21 cellular contexts compared by ENCODE assay signal in genomic region chr12:114221136-114221838, GRCh38.
"Had no signal": no experiment of that assay in that cellular context is flagged by ENCODE, and none has a peak within 500 bp of the region (broad histone marks: within the 10 kb centered on the region; RNA-seq: fewer than 3 reads in every experiment).

No MANE protein-coding gene starts in this region.

- H3K27me3 ChIP-seq: ascending aorta, brain microvascular endothelial cell, neural progenitor cell, thyroid gland had no signal

- H3K36me3 Mint-ChIP-seq: activated naive CD8-positive, alpha-beta T cell; naive thymus-derived CD4-positive, alpha-beta T cell; neural progenitor cell had no signal

- H3K36me3 ChIP-seq: adrenal gland, ascending aorta, brain microvascular endothelial cell, neural progenitor cell, sigmoid colon, thyroid gland had no signal

- ATAC-seq: activated T-helper 17 cell treated with anti-CD3 and anti-CD28 coated beads, Interleukin-2, amount 50 U/mL, for 72 hours; naive thymus-derived CD4-positive, alpha-beta T cell; stimulated activated naive CD8-positive, alpha-beta T cell treated with anti-CD3 and anti-CD28 coated beads, Interleukin-15, Interleukin-2, amounts not matched to agents 100 U/mL and 50 U/mL, for 24 hours had no signal

- H3K27ac Mint-ChIP-seq: activated naive CD8-positive, alpha-beta T cell; activated T-cell treated with anti-CD3 and anti-CD28 coated beads, Interleukin-2, amount 50 U/mL, for 24 hours; activated T-helper 17 cell treated with anti-CD3 and anti-CD28 coated beads, Interleukin-2, amount 50 U/mL, for 72 hours; naive thymus-derived CD4-positive, alpha-beta T cell; neural progenitor cell had no signal

- H3K9me3 Mint-ChIP-seq: activated T-cell treated with anti-CD3 and anti-CD28 coated beads, Interleukin-2, amount 50 U/mL, for 24 hours; neural progenitor cell had no signal

- H3K4me1 ChIP-seq: adrenal gland, ascending aorta, sigmoid colon, thyroid gland had no signal

- H3K27ac ChIP-seq: adrenal gland, ascending aorta, brain microvascular endothelial cell, neural progenitor cell, sigmoid colon, thyroid gland had no signal

- H3K4me3 ChIP-seq: adrenal gland, ascending aorta, neural progenitor cell, sigmoid colon, thyroid gland had no signal

- H3K9me3 ChIP-seq: adrenal gland, ascending aorta, sigmoid colon, thyroid gland had no signal

- DNase-seq: activated CD8-positive, alpha-beta memory T cell treated with anti-CD3 and anti-CD28 coated beads, Interleukin-2, amount 50 U/mL, for 4 hours; activated naive CD4-positive, alpha-beta T cell; activated T-cell treated with anti-CD3 and anti-CD28 coated beads, Interleukin-2, amount 50 U/mL, for 24 hours; adrenal gland; brain microvascular endothelial cell; foreskin melanocyte; hippocampal formation; mesendoderm; naive thymus-derived CD4-positive, alpha-beta T cell; posterior cingulate gyrus; sigmoid colon; stimulated activated CD4-positive, alpha-beta T cell treated with anti-CD3 and anti-CD28 coated beads, Interleukin-2, amount 100 ng/mL, for 48 hours; stimulated activated naive CD8-positive, alpha-beta T cell treated with anti-CD3 and anti-CD28 coated beads, Interleukin-15, Interleukin-2, amounts not matched to agents 100 U/mL and 50 U/mL, for 24 hours; substantia nigra; T-helper 1 cell; thyroid gland had no signal

- H3K4me3 Mint-ChIP-seq: activated naive CD8-positive, alpha-beta T cell; activated T-cell treated with anti-CD3 and anti-CD28 coated beads, Interleukin-2, amount 50 U/mL, for 24 hours; activated T-helper 17 cell treated with anti-CD3 and anti-CD28 coated beads, Interleukin-2, amount 50 U/mL, for 72 hours; central memory CD8-positive, alpha-beta T cell; naive thymus-derived CD4-positive, alpha-beta T cell; neural progenitor cell had no signal

- H3K4me1 Mint-ChIP-seq: activated T-helper 17 cell treated with anti-CD3 and anti-CD28 coated beads, Interleukin-2, amount 50 U/mL, for 72 hours; central memory CD8-positive, alpha-beta T cell; neural progenitor cell had no signal
